ENCODE assay signal across 21 cellular contexts in the genomic region with DNA sequence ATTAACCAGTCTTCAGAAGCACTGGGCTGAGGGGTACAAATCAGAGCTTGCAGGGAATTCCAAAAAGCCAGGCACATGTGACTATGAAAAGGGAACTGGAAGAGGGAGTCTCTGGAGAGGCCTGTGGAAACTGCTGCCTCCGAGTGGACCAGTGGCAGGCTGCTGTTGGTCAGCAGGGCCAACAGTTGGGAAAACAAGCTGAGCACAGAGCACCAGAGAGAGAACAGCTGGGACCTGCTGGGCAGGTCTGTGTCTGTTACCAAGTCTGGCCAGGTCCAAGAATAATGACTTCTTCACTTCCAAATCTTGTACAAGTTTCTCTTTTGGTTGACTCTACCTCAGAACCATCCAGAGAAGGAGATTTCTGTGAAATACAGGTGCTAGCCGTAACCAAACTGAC.
A peak's percentile ranks its signal among the peaks of the same experiment; 100 is the strongest.
DNase-seq lines count a peak whose midpoint lies in the region; ATAC-seq, FAIRE-seq and TF ChIP-seq lines count a peak whose summit lies in the region.
"Had no signal": no experiment of that assay in that cellular context is flagged by ENCODE, and none has a peak within 500 bp of the region (broad histone marks: within the 10 kb centered on the region; RNA-seq: fewer than 3 reads in every experiment).

No MANE protein-coding gene starts in this region.

- in situ Hi-C loops in HepG2 (cut with HindIII; ENCODE audit: extremely low pct_ligation_motif_present, low pct_unique_long_range_greater_than_20kb), result no loop called here

- POLR2A ChIA-PET in HepG2 (lab: Yijun Ruan, JAX), result no interaction called here

- no peaks in the 10 kb centered on the region for H4K20me1 ChIP-seq in HepG2 (ENCODE audit: insufficient read depth, low read length)

- intact Hi-C loops in HepG2 (cut with micrococcal nuclease; ENCODE audit: unreplicated experiment), result no loop called here
- intact Hi-C loops in right lobe of liver (cut with DNase I), result no loop called here

- CTCF ChIA-PET in HepG2 (lab: Yijun Ruan, JAX; ENCODE audit: low intra/inter-chr PET ratio, low total read pairs), result no interaction called here

- no TSS peak for BruUV-seq in HepG2 (replicated peaks; lab: Mats Ljungman, UMichigan)

- ATAC-seq in HepG2 (peak; percentile 50; the same call in 1 of the 3 replicates), right lobe of liver (no peak), HG03039 (IDR thresholded peaks at IDR 0.05; ENCODE audit: unreplicated experiment) (no peak), GM18861 (IDR thresholded peaks at IDR 0.05; ENCODE audit: unreplicated experiment) (no peak), HG03354 (IDR thresholded peaks at IDR 0.05; ENCODE audit: poor library complexity, severe bottlenecking, unreplicated experiment) (no peak)
- ATAC-seq: naive thymus-derived CD8-positive, alpha-beta T cell had no signal

- H3K9ac ChIP-seq in HepG2 (ENCODE audit: insufficient read depth, low read depth, low read length), result no peak overlapping the region

- no peak for FAIRE-seq in HepG2 (lab: Jason Lieb, UNC)
- FAIRE-seq: small intestine, urothelium cell line had no signal

- H3K4me3 ChIP-seq in HepG2 (replicated peaks in 1 of 3; ENCODE audit: insufficient read depth in 1 of 3, low read depth in 2 of 3, low read length in 3 of 3), result no peak overlapping the region
- H3K4me3 ChIP-seq in right lobe of liver, result no peak overlapping the region
- H3K4me3 ChIP-seq in mesodermal cell (ENCODE audit: extremely low read depth, insufficient read depth, low read length, poor library complexity, severe bottlenecking), result no peak overlapping the region
- H3K4me3 ChIP-seq: heart right ventricle had no signal

- no peak for TF ChIP-seq RAD21 in HepG2 (CRISPR knock-in tag; IDR thresholded peaks at IDR 0.05)

- H3K9me3 ChIP-seq in HepG2 (ENCODE audit: low read length), result no peaks in the 10 kb centered on the region
- no peaks in the 10 kb centered on the region for H3K9me3 ChIP-seq in right lobe of liver
- no peaks in the 10 kb centered on the region for H3K9me3 ChIP-seq in mesodermal cell (ENCODE audit: control insufficient read depth, low read length)
- H3K9me3 ChIP-seq: heart right ventricle had no signal

- peaks cover 41% of the 10 kb centered on the region for H3K4me1 ChIP-seq in HepG2 (ENCODE audit: insufficient read depth, low read length)
- no peaks in the 10 kb centered on the region for H3K4me1 ChIP-seq in right lobe of liver
- H3K4me1 ChIP-seq in mesodermal cell (ENCODE audit: control insufficient read depth, insufficient read depth, low read length, poor library complexity, severe bottlenecking), result no peaks in the 10 kb centered on the region
- H3K4me1 ChIP-seq: heart right ventricle had no signal

- H3K4me2 ChIP-seq in HepG2 (ENCODE audit: low read depth, low read length), result no peak overlapping the region

- 86% methylated on average over 2 of the region's 2 CpGs for WGBS in HepG2 (ENCODE audit: low lambda C conversion rate)
- 50% methylated on average over 2 of the region's 2 CpGs for WGBS in right lobe of liver (ENCODE audit: insufficient coverage, low coverage, low lambda C conversion rate, missing lambda C conversion rate)
- 50 to 54% methylated on average over 1 of the region's 2 CpGs for WGBS in mesodermal cell (ENCODE audit: insufficient coverage in 2 of 2), 2 experiments

- TF ChIP-seq POLR2A in HepG2 (IDR thresholded peaks at IDR 0.05; ENCODE audit: insufficient read depth in 1 of 2, low read depth in 2 of 2, low read length in 2 of 2), result no peak
- no peak for TF ChIP-seq POLR2A in right lobe of liver (IDR thresholded peaks at IDR 0.05)

- no peak overlapping the region for H2AFZ ChIP-seq in HepG2 (ENCODE audit: low read length)

- DNase-seq in HepG2 (ENCODE audit: low spot score) (no peak), right lobe of liver (no peak), ecto neural progenitor cell (ENCODE audit: low spot score) (peak; percentile 51), OCI-M1 (lab: John Stamatoyannopoulos, UW) (no peak)
- DNase-seq: ACHN; activated naive CD4-positive, alpha-beta T cell treated with anti-CD3 and anti-CD28 coated beads for 36 hours; DMS79 treated with DMSO at 0.1 percent for 48 hours; effector memory CD4-positive, alpha-beta T cell; heart right ventricle; naive thymus-derived CD8-positive, alpha-beta T cell; NCI-H1436 treated with DMSO at 0.1 percent for 48 hours; NCI-H526; SHP77; small intestine; stimulated activated CD4-positive, alpha-beta T cell treated with anti-CD3 and anti-CD28 coated beads, Interleukin-4, amount 100 ng/mL, for 1 hour had no signal

- H3K79me2 ChIP-seq in HepG2 (ENCODE audit: insufficient read depth, low read length), result peaks cover 1% of the 10 kb centered on the region

- H3K27ac ChIP-seq in HepG2 (ENCODE audit: extremely low read length, insufficient read depth, low read length) (no peak overlapping the region), right lobe of liver (no peak overlapping the region), mesodermal cell (ENCODE audit: low read depth, low read length, severe bottlenecking) (peak overlapping the region; percentile 43)
- H3K27ac ChIP-seq: heart right ventricle, VCaP had no signal

- peaks cover 0 to 3% of the 10 kb centered on the region in 2 experiments; a peak in 1 of 5 replicates for H3K36me3 ChIP-seq in HepG2 (replicated peaks in 1 of 2; ENCODE audit: control insufficient read depth in 1 of 2, insufficient read depth in 2 of 2, low read length in 2 of 2)
- H3K36me3 ChIP-seq in right lobe of liver, result no peaks in the 10 kb centered on the region
- H3K36me3 ChIP-seq in mesodermal cell (ENCODE audit: control insufficient read depth, insufficient read depth, low read length), result no peaks in the 10 kb centered on the region
- H3K36me3 ChIP-seq: heart right ventricle had no signal

- TF ChIP-seq EP300 in HepG2 (IDR thresholded peaks at IDR 0.05; ENCODE audit: low read depth in 2 of 2, low read length in 2 of 2) (no peak), HepG2 (CRISPR knock-in tag; IDR thresholded peaks at IDR 0.05; ENCODE audit: borderline replicate concordance) (no peak)

- H3K27me3 ChIP-seq in HepG2 (ENCODE audit: control insufficient read depth in 1 of 2, insufficient read depth in 2 of 2, low read length in 2 of 2) (no peaks in the 10 kb centered on the region; a peak in 1 of 5 replicates), right lobe of liver (peaks cover 0 to 4% of the 10 kb centered on the region in 2 donors)
- H3K27me3 ChIP-seq: heart right ventricle had no signal

- TF ChIP-seq CTCF in HepG2 (CRISPR knock-in tag; IDR thresholded peaks at IDR 0.05) (no peak), right lobe of liver (IDR thresholded peaks at IDR 0.05) (no peak)

TF ChIP-seq in HepG2, 621 proteins besides CTCF, POLR2A, EP300 and RAD21:
- TF ChIP-seq ARID2 (CRISPR knock-in tag; IDR thresholded peaks at IDR 0.05; ENCODE audit: borderline replicate concordance), result no peak
- no peak for TF ChIP-seq ZNF441 (CRISPR knock-in tag; IDR thresholded peaks at IDR 0.05; ENCODE audit: borderline replicate concordance)
- no peak for TF ChIP-seq POLR2G (IDR thresholded peaks at IDR 0.05; ENCODE audit: low read depth, low read length)
- TF ChIP-seq GATAD1 (CRISPR knock-in tag; IDR thresholded peaks at IDR 0.05), result no peak
- no peak for TF ChIP-seq ZNF550 (CRISPR knock-in tag; IDR thresholded peaks at IDR 0.05; ENCODE audit: borderline replicate concordance)
